In the genomic region with DNA sequence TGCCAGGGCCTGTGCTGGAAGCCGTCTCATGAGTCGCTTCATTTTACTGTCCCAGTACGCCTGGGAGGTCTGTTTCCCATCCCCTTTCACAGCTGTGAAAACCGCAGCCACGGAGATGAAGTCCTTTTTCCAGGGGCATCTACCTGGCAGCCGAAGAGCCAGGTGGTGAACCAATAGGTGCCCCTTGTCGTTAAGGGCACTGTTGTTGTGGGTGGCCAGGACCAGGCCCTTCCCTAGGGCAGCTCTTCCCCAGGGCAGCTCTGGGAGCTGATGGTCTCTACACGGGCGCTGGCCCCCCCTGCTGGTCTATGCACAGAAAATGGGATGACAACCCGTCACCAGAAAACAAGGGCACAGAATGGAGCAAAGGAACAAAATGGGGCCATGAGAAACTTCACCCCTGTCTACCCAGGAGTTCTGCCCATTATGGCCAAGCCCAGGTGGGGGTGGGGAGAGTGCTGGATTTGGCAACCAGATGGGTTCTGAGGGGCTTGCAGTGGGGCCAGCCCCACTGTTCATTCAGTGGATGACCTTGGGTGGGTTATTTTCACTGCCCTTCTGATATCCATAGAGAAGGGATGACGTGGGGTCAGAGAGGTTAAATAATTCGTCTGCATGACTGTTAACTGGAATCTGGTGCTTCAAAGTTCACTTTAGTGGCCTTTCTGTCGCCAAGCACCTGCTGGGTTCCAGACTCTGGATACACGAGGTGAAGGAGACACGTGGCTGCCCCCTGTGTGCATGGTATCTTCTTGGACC, we compare ENCODE assay signal across 7 cellular contexts. TPM values are rescaled to one million over a fixed set of nuclear protein-coding genes. Genes with fewer than 3 reads are reported as not detected.
DNase-seq lines count a peak whose midpoint lies in the region; ATAC-seq and TF ChIP-seq lines count a peak whose summit lies in the region.

No MANE protein-coding gene starts in this region.

- no peaks in the 10 kb centered on the region for H3K9me3 ChIP-seq in stomach

- DNase-seq in NCI-H2227 (lab: John Stamatoyannopoulos, UW; ENCODE audit: unreplicated experiment): peak; percentile 63
- DNase-seq in activated CD4-positive, alpha-beta T cell treated with anti-CD3 and anti-CD28 coated beads, Interleukin-2, amount 50 U/mL, for 1 hour: peak; percentile 52
- DNase-seq in effector CD4-positive, alpha-beta T cell: peak; percentile 23
- peak; percentile 53 to 56 for DNase-seq in memory B cell (ENCODE audit: low spot score in 2 of 2)
- DNase-seq in stomach: peak; percentile 81

- TF ChIP-seq CTCF in GM12872 (IDR thresholded peaks at IDR 0.05; ENCODE audit: insufficient read depth, low read depth, low read length) (peak; percentile 74), stomach (IDR thresholded peaks at IDR 0.05) (peak in 5 of 7 experiments; percentile 37 to 69 (median 43))

- peaks cover 0 to 28% (median 0%) of the 10 kb centered on the region in 3 donors for H3K27me3 ChIP-seq in stomach

- no peak for TF ChIP-seq EP300 in stomach (IDR thresholded peaks at IDR 0.05)

- WGBS in stomach, 5 donors: 63 to 68% (median 67%) methylated on average over 14 to 15 of the region's 15 CpGs

- no peaks in the 10 kb centered on the region for H3K36me3 Mint-ChIP-seq in memory B cell

- H3K27ac Mint-ChIP-seq in memory B cell: no peak overlapping the region

- peaks cover 35% of the 10 kb centered on the region for H3K4me1 Mint-ChIP-seq in memory B cell

- peaks cover 13% of the 10 kb centered on the region for H3K27me3 Mint-ChIP-seq in memory B cell

- H3K9me3 Mint-ChIP-seq in memory B cell: no peaks in the 10 kb centered on the region

- no peak for TF ChIP-seq POLR2A in stomach (IDR thresholded peaks at IDR 0.05)

- intact Hi-C loops in stomach (cut with DNase I; ENCODE audit: low total_unique reads): no loop called here

- ATAC-seq in memory B cell (ENCODE audit: low read depth) (peak; percentile 27), HG02610 (IDR thresholded peaks at IDR 0.05; ENCODE audit: unreplicated experiment) (no peak)

- no peaks in the 10 kb centered on the region for H3K36me3 ChIP-seq in stomach

- H3K4me1 ChIP-seq in stomach: peaks cover 12 to 45% (median 30%) of the 10 kb centered on the region in 4 donors

- no peak overlapping the region for H3K27ac ChIP-seq in stomach

- H3K4me3 Mint-ChIP-seq in memory B cell: no peak overlapping the region

- H3K4me3 ChIP-seq in stomach: no peak overlapping the region

RNA-seq across cellular contexts. Expression of a gene that starts 11.5 kb away (rescaled TPM):
- total RNA-seq in stomach: 10 to 100 TPM in 3 of 5 donors, 1 to 10 TPM in 2; 2.3 to 79.9 (median 10.5) TPM
- polyA plus RNA-seq in stomach: 1 to 10 TPM; 6.9 to 9.6 (median 7.0) TPM

Comparison
In these comparisons a context has a peak if more than half of its experiments do, and no peak if none do; other contexts are left out.
1. DNase-seq: peak in every context shown above with its lines; median percentile 81 in stomach; 63 in NCI-H2227; 54 in memory B cell; 52 in activated CD4-positive, alpha-beta T cell treated with anti-CD3 and anti-CD28 coated beads, Interleukin-2, amount 50 U/mL, for 1 hour; 23 in effector CD4-positive, alpha-beta T cell.